Comparison of ENCODE assay signal across 1 cellular context in genomic region chr20:32476684-32477593, GRCh38.
TF ChIP-seq lines count a peak whose summit lies in the region.

No MANE protein-coding gene starts in this region.

TF ChIP-seq in HepG2, 621 proteins besides CTCF, POLR2A, EP300 and RAD21 (continued from another document and continues in another):
- no peak for TF ChIP-seq RFXAP (CRISPR knock-in tag; IDR thresholded peaks at IDR 0.05; ENCODE audit: borderline replicate concordance)
- peak; percentile 17; the same call in 1 of the 2 replicates for TF ChIP-seq GABPB1 (CRISPR knock-in tag; IDR thresholded peaks at IDR 0.05)
- TF ChIP-seq HMGA1 (CRISPR knock-in tag; conservative IDR thresholded peaks at IDR 0.05) = no peak
- TF ChIP-seq ZNF431 (CRISPR knock-in tag; IDR thresholded peaks at IDR 0.05; ENCODE audit: borderline replicate concordance, low read depth) = no peak
- TF ChIP-seq SCMH1 (CRISPR knock-in tag; IDR thresholded peaks at IDR 0.05; ENCODE audit: borderline replicate concordance) = no peak
- no peak for TF ChIP-seq EHMT2 (IDR thresholded peaks at IDR 0.05; ENCODE audit: borderline replicate concordance, low read depth, low read length)
- TF ChIP-seq SMARCE1 (IDR thresholded peaks at IDR 0.05; ENCODE audit: borderline replicate concordance) = no peak
- TF ChIP-seq SYNCRIP (IDR thresholded peaks at IDR 0.05; ENCODE audit: insufficient read depth, low read depth, low read length) = no peak
- TF ChIP-seq ZNF598 (CRISPR knock-in tag; IDR thresholded peaks at IDR 0.05; ENCODE audit: borderline replicate concordance) = no peak
- TF ChIP-seq ZNF263 (CRISPR knock-in tag; IDR thresholded peaks at IDR 0.05) = peak; percentile 49; the same call in 1 of the 2 replicates
- 0 out of 2 replicates have a peak, but pooled peaks have one; percentile 24 for TF ChIP-seq MZF1 (CRISPR knock-in tag; IDR thresholded peaks at IDR 0.05; ENCODE audit: borderline replicate concordance)
- TF ChIP-seq ETV5 (CRISPR knock-in tag; IDR thresholded peaks at IDR 0.05; ENCODE audit: borderline replicate concordance) = 0 out of 2 replicates have a peak, but pooled peaks have one; percentile 10
- TF ChIP-seq TCF7L2 (IDR thresholded peaks at IDR 0.05; ENCODE audit: low read depth, low read length) = no peak
- TF ChIP-seq, protein P1, sequence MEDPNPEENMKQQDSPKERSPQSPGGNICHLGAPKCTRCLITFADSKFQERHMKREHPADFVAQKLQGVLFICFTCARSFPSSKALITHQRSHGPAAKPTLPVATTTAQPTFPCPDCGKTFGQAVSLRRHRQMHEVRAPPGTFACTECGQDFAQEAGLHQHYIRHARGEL (CRISPR knock-in tag; IDR thresholded peaks at IDR 0.05) = no peak
- TF ChIP-seq, protein P2, sequence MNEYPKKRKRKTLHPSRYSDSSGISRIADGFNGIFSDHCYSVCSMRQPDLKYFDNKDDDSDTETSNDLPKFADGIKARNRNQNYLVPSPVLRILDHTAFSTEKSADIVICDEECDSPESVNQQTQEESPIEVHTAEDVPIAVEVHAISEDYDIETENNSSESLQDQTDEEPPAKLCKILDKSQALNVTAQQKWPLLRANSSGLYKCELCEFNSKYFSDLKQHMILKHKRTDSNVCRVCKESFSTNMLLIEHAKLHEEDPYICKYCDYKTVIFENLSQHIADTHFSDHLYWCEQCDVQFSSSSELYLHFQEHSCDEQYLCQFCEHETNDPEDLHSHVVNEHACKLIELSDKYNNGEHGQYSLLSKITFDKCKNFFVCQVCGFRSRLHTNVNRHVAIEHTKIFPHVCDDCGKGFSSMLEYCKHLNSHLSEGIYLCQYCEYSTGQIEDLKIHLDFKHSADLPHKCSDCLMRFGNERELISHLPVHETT (CRISPR knock-in tag; conservative IDR thresholded peaks at IDR 0.05) = 0 out of 2 replicates have a peak, but pooled peaks have one; percentile 51
- TF ChIP-seq, protein P3, sequence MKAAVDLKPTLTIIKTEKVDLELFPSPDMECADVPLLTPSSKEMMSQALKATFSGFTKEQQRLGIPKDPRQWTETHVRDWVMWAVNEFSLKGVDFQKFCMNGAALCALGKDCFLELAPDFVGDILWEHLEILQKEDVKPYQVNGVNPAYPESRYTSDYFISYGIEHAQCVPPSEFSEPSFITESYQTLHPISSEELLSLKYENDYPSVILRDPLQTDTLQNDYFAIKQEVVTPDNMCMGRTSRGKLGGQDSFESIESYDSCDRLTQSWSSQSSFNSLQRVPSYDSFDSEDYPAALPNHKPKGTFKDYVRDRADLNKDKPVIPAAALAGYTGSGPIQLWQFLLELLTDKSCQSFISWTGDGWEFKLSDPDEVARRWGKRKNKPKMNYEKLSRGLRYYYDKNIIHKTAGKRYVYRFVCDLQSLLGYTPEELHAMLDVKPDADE (CRISPR knock-in tag; IDR thresholded peaks at IDR 0.05) = no peak
- TF ChIP-seq, protein P4, sequence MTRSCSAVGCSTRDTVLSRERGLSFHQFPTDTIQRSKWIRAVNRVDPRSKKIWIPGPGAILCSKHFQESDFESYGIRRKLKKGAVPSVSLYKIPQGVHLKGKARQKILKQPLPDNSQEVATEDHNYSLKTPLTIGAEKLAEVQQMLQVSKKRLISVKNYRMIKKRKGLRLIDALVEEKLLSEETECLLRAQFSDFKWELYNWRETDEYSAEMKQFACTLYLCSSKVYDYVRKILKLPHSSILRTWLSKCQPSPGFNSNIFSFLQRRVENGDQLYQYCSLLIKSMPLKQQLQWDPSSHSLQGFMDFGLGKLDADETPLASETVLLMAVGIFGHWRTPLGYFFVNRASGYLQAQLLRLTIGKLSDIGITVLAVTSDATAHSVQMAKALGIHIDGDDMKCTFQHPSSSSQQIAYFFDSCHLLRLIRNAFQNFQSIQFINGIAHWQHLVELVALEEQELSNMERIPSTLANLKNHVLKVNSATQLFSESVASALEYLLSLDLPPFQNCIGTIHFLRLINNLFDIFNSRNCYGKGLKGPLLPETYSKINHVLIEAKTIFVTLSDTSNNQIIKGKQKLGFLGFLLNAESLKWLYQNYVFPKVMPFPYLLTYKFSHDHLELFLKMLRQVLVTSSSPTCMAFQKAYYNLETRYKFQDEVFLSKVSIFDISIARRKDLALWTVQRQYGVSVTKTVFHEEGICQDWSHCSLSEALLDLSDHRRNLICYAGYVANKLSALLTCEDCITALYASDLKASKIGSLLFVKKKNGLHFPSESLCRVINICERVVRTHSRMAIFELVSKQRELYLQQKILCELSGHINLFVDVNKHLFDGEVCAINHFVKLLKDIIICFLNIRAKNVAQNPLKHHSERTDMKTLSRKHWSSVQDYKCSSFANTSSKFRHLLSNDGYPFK (CRISPR knock-in tag; IDR thresholded peaks at IDR 0.05; ENCODE audit: borderline replicate concordance) = peak; percentile 12; the same call in 1 of the 2 replicates
- TF ChIP-seq ZNF746 (CRISPR knock-in tag; IDR thresholded peaks at IDR 0.05) = no peak
- TF ChIP-seq, protein P5, sequence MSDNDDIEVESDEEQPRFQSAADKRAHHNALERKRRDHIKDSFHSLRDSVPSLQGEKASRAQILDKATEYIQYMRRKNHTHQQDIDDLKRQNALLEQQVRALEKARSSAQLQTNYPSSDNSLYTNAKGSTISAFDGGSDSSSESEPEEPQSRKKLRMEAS (IDR thresholded peaks at IDR 0.05) = no peak; the same call in 1 of the 2 replicates
- 0 out of 2 replicates have a peak, but pooled peaks have one; percentile 25 for TF ChIP-seq ZNF784 (CRISPR knock-in tag; IDR thresholded peaks at IDR 0.05; ENCODE audit: borderline replicate concordance)
- TF ChIP-seq, protein P6, sequence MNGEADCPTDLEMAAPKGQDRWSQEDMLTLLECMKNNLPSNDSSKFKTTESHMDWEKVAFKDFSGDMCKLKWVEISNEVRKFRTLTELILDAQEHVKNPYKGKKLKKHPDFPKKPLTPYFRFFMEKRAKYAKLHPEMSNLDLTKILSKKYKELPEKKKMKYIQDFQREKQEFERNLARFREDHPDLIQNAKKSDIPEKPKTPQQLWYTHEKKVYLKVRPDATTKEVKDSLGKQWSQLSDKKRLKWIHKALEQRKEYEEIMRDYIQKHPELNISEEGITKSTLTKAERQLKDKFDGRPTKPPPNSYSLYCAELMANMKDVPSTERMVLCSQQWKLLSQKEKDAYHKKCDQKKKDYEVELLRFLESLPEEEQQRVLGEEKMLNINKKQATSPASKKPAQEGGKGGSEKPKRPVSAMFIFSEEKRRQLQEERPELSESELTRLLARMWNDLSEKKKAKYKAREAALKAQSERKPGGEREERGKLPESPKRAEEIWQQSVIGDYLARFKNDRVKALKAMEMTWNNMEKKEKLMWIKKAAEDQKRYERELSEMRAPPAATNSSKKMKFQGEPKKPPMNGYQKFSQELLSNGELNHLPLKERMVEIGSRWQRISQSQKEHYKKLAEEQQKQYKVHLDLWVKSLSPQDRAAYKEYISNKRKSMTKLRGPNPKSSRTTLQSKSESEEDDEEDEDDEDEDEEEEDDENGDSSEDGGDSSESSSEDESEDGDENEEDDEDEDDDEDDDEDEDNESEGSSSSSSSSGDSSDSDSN (CRISPR knock-in tag; IDR thresholded peaks at IDR 0.05) = peak; percentile 29; the same call in 1 of the 2 replicates
- no peak for TF ChIP-seq CHCHD3 (CRISPR knock-in tag; IDR thresholded peaks at IDR 0.05)
- no peak for TF ChIP-seq HOXA7 (CRISPR knock-in tag; IDR thresholded peaks at IDR 0.05)
- peak; percentile 21; the same call in 1 of the 2 replicates for TF ChIP-seq ZNF605 (CRISPR knock-in tag; IDR thresholded peaks at IDR 0.05)
- TF ChIP-seq ZXDC (CRISPR knock-in tag; IDR thresholded peaks at IDR 0.05) = 0 out of 2 replicates have a peak, but pooled peaks have one; percentile 15
- TF ChIP-seq RXRA (CRISPR knock-in tag; IDR thresholded peaks at IDR 0.05) = peak; percentile 10; the same call in 1 of the 2 replicates
- 0 out of 2 replicates have a peak, but pooled peaks have one; percentile 26 for TF ChIP-seq ZNF142 (CRISPR knock-in tag; IDR thresholded peaks at IDR 0.05)
- no peak for TF ChIP-seq PCBP1 (IDR thresholded peaks at IDR 0.05; ENCODE audit: borderline replicate concordance, low read depth, low read length)
- TF ChIP-seq, protein P7, sequence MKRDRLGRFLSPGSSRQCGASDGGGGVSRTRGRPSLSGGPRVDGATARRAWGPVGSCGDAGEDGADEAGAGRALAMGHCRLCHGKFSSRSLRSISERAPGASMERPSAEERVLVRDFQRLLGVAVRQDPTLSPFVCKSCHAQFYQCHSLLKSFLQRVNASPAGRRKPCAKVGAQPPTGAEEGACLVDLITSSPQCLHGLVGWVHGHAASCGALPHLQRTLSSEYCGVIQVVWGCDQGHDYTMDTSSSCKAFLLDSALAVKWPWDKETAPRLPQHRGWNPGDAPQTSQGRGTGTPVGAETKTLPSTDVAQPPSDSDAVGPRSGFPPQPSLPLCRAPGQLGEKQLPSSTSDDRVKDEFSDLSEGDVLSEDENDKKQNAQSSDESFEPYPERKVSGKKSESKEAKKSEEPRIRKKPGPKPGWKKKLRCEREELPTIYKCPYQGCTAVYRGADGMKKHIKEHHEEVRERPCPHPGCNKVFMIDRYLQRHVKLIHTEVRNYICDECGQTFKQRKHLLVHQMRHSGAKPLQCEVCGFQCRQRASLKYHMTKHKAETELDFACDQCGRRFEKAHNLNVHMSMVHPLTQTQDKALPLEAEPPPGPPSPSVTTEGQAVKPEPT (CRISPR knock-in tag; IDR thresholded peaks at IDR 0.05; ENCODE audit: low read depth) = no peak
- TF ChIP-seq, protein P8, sequence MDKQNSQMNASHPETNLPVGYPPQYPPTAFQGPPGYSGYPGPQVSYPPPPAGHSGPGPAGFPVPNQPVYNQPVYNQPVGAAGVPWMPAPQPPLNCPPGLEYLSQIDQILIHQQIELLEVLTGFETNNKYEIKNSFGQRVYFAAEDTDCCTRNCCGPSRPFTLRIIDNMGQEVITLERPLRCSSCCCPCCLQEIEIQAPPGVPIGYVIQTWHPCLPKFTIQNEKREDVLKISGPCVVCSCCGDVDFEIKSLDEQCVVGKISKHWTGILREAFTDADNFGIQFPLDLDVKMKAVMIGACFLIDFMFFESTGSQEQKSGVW (CRISPR knock-in tag; IDR thresholded peaks at IDR 0.05; ENCODE audit: borderline replicate concordance) = no peak
- no peak; the same call in 1 of the 2 replicates for TF ChIP-seq SAFB2 (CRISPR knock-in tag; IDR thresholded peaks at IDR 0.05; ENCODE audit: borderline replicate concordance, low read depth)
- TF ChIP-seq, protein P9, sequence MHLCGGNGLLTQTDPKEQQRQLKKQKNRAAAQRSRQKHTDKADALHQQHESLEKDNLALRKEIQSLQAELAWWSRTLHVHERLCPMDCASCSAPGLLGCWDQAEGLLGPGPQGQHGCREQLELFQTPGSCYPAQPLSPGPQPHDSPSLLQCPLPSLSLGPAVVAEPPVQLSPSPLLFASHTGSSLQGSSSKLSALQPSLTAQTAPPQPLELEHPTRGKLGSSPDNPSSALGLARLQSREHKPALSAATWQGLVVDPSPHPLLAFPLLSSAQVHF (CRISPR knock-in tag; IDR thresholded peaks at IDR 0.05) = no peak
- 0 out of 2 replicates have a peak, but pooled peaks have one; percentile 6 for TF ChIP-seq SP5 (CRISPR knock-in tag; IDR thresholded peaks at IDR 0.05; ENCODE audit: borderline replicate concordance, low read depth)
